In the genomic region with DNA sequence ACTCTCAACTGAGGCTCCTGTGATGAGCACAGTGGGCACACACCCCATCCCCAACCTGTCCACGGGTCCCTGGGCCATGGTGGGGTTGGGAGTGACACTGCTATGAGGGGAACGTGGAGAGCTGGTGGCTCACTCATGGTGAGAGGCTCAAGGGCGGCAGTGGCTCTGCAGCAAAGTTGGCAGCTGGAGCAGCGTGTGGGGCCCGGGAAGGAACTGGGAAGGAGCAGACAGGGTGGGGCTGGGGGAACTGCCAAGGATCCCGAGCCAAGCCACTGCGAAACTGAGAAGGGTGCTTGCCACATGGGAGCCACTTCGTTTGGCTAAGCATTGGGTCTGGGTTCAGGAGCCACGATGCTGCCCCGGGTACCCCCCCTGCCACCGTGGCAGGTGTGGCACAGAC, we compare ENCODE assay signal across 25 cellular contexts.
DNase-seq lines count a peak whose midpoint lies in the region; ATAC-seq, FAIRE-seq and TF ChIP-seq lines count a peak whose summit lies in the region.
"Had no signal": no experiment of that assay in that cellular context is flagged by ENCODE, and none has a peak within 500 bp of the region (broad histone marks: within the 10 kb centered on the region; RNA-seq: fewer than 3 reads in every experiment).

No MANE protein-coding gene starts in this region.

- no peak for TF ChIP-seq POLR2A in gastroesophageal sphincter (IDR thresholded peaks at IDR 0.05)

- no peak overlapping the region for H4K8ac ChIP-seq in neuronal stem cell (ENCODE audit: low read depth, low read length)

- 15 to 42% methylated on average over 3 to 4 of the region's 11 CpGs for WGBS in gastroesophageal sphincter (ENCODE audit: low coverage in 1 of 2), 2 donors
- no CpG with 5 or more reads among the region's 11 CpGs for WGBS in neuronal stem cell (ENCODE audit: extremely low coverage in 2 of 2, insufficient read length in 2 of 2, insufficient replicate concordance in 1 of 2), 2 donors

- TF ChIP-seq CTCF in gastroesophageal sphincter (IDR thresholded peaks at IDR 0.05): no peak
- TF ChIP-seq CTCF in upper lobe of right lung (IDR thresholded peaks at IDR 0.05): no peak
- no peak for TF ChIP-seq CTCF in D721Med (IDR thresholded peaks at IDR 0.05; ENCODE audit: insufficient read depth, missing control alignments)

- H2BK15ac ChIP-seq in neuronal stem cell (ENCODE audit: low read length): no peak overlapping the region

- H3K4me3 Mint-ChIP-seq in activated T-cell treated with anti-CD3 and anti-CD28 coated beads, Interleukin-2, amount 50 U/mL, for 24 hours: no peak overlapping the region
- H3K4me3 Mint-ChIP-seq: activated CD4-positive, alpha-beta T cell treated with anti-CD3 and anti-CD28 coated beads for 36 hours; IgD-negative memory B cell; nephron progenitor cell had no signal

- peak overlapping the region; percentile 6 for H2AK5ac ChIP-seq in neuronal stem cell (ENCODE audit: low read depth, low read length)

- no peaks in the 10 kb centered on the region for H3K9me3 Mint-ChIP-seq in activated T-cell treated with anti-CD3 and anti-CD28 coated beads, Interleukin-2, amount 50 U/mL, for 24 hours
- H3K9me3 Mint-ChIP-seq: IgD-negative memory B cell, nephron progenitor cell had no signal

- no peak overlapping the region for H3K4me2 ChIP-seq in neuronal stem cell (ENCODE audit: insufficient read depth, low read length, poor library complexity, severe bottlenecking)
- H3K4me2 ChIP-seq: smooth muscle cell had no signal

- H3K36me3 Mint-ChIP-seq in activated T-cell treated with anti-CD3 and anti-CD28 coated beads, Interleukin-2, amount 50 U/mL, for 24 hours (ENCODE audit: low read depth): peaks cover 3% of the 10 kb centered on the region

- TF ChIP-seq EP300 in gastroesophageal sphincter (IDR thresholded peaks at IDR 0.05): no peak

- H3K9me3 ChIP-seq in gastroesophageal sphincter: no peaks in the 10 kb centered on the region
- no peaks in the 10 kb centered on the region for H3K9me3 ChIP-seq in neuronal stem cell (replicated peaks in 1 of 2; ENCODE audit: control insufficient read depth in 2 of 2, insufficient read depth in 1 of 2, low read depth in 1 of 2, low read length in 2 of 2)
- no peaks in the 10 kb centered on the region for H3K9me3 ChIP-seq in upper lobe of right lung
- H3K9me3 ChIP-seq: SJCRH30 had no signal

- H2BK5ac ChIP-seq in neuronal stem cell (ENCODE audit: low read length): no peak overlapping the region

- no peak overlapping the region for H2AFZ ChIP-seq in neuronal stem cell (ENCODE audit: low read length)

- H3K18ac ChIP-seq in neuronal stem cell (ENCODE audit: low read length): peak overlapping the region; percentile 48

- H3K23ac ChIP-seq in neuronal stem cell (ENCODE audit: low read depth, low read length, poor library complexity): peak overlapping the region; percentile 44

- H3K27ac Mint-ChIP-seq in activated T-cell treated with anti-CD3 and anti-CD28 coated beads, Interleukin-2, amount 50 U/mL, for 24 hours: no peak overlapping the region
- H3K27ac Mint-ChIP-seq: activated CD4-positive, alpha-beta T cell treated with anti-CD3 and anti-CD28 coated beads for 36 hours; IgD-negative memory B cell; progenitor cell of endocrine pancreas had no signal

- no peak overlapping the region for H3K4ac ChIP-seq in neuronal stem cell (ENCODE audit: low read length)

- DNase-seq in activated T-cell treated with anti-CD3 and anti-CD28 coated beads, Interleukin-2, amount 50 U/mL, for 24 hours: peak; percentile 16
- no peak for DNase-seq in activated T-cell treated with anti-CD3 and anti-CD28 coated beads, Interleukin-2, amount 50 U/mL, for 48 hours
- DNase-seq in neuronal stem cell (ENCODE audit: low spot score) (no peak), upper lobe of right lung (no peak), NCI-H2081 (lab: John Stamatoyannopoulos, UW) (no peak), D721Med (ENCODE audit: insufficient read length, low spot score) (no peak)
- DNase-seq: ACHN; activated CD4-positive, alpha-beta T cell treated with anti-CD3 and anti-CD28 coated beads for 36 hours; C1 segment of cervical spinal cord; GDM1; left colon; NCI-H1417; NCI-H510A; nephron progenitor cell; SJCRH30; stimulated activated CD4-positive, alpha-beta T cell treated with anti-CD3 and anti-CD28 coated beads, Interleukin-4, amount 100 ng/mL, for 1 hour; stimulated activated naive CD8-positive, alpha-beta T cell treated with anti-CD3 and anti-CD28 coated beads, Interleukin-15, Interleukin-2, amounts not matched to agents 100 U/mL and 50 U/mL, for 24 hours; T-helper 1 cell had no signal

- H2BK120ac ChIP-seq in neuronal stem cell (ENCODE audit: low read depth, low read length): no peak overlapping the region

- peaks cover 2% of the 10 kb centered on the region for H3K79me1 ChIP-seq in neuronal stem cell (ENCODE audit: low read depth, low read length)

- no peak for FAIRE-seq in D721Med (lab: Jason Lieb, UNC)

- no peak overlapping the region for H3K9ac ChIP-seq in neuronal stem cell (ENCODE audit: low read depth, low read length, poor library complexity)

- no peak overlapping the region for H3K14ac ChIP-seq in neuronal stem cell (ENCODE audit: low read length)

- H3K36me3 ChIP-seq in gastroesophageal sphincter (peaks cover 0 to 16% of the 10 kb centered on the region in 2 donors), neuronal stem cell (replicated peaks in 1 of 2; ENCODE audit: control insufficient read depth in 2 of 2, insufficient read depth in 2 of 2, low read length in 2 of 2) (peaks cover 0 to 2% of the 10 kb centered on the region in 2 donors), upper lobe of right lung (no peaks in the 10 kb centered on the region)
- H3K36me3 ChIP-seq: SJCRH30 had no signal

- H3K4me1 Mint-ChIP-seq in activated T-cell treated with anti-CD3 and anti-CD28 coated beads, Interleukin-2, amount 50 U/mL, for 24 hours (ENCODE audit: low read depth): no peaks in the 10 kb centered on the region
- H3K4me1 Mint-ChIP-seq: activated CD4-positive, alpha-beta T cell treated with anti-CD3 and anti-CD28 coated beads for 36 hours; IgD-negative memory B cell had no signal

- intact Hi-C loops in upper lobe of right lung (cut with DNase I): no loop called here

- H3K27ac ChIP-seq in gastroesophageal sphincter (peak overlapping the region in 1 of 4 donors; percentile 27), neuronal stem cell (replicated peaks; ENCODE audit: low read length) (no peak overlapping the region), upper lobe of right lung (peak overlapping the region; percentile 17)
- H3K27ac ChIP-seq: SJCRH30 had no signal

- H3K4me3 ChIP-seq in gastroesophageal sphincter (no peak overlapping the region), neuronal stem cell (ENCODE audit: low read length in 2 of 2) (no peak overlapping the region), upper lobe of right lung (no peak overlapping the region)
- H3K4me3 ChIP-seq: coronary artery, SJCRH30, smooth muscle cell, tibial nerve had no signal

- ATAC-seq in gastroesophageal sphincter: peak; percentile 34
- ATAC-seq in upper lobe of right lung: no peak
- ATAC-seq in HG03045 (IDR thresholded peaks at IDR 0.05; ENCODE audit: unreplicated experiment): no peak
- ATAC-seq: activated CD4-positive, alpha-beta T cell treated with anti-CD3 and anti-CD28 coated beads for 36 hours; left colon; stimulated activated naive CD8-positive, alpha-beta T cell treated with anti-CD3 and anti-CD28 coated beads, Interleukin-15, Interleukin-2, amounts not matched to agents 100 U/mL and 50 U/mL, for 24 hours had no signal

- no peak overlapping the region for H2BK12ac ChIP-seq in neuronal stem cell (ENCODE audit: low read length)

- H4K91ac ChIP-seq in neuronal stem cell (ENCODE audit: low read depth, low read length, poor library complexity): no peak overlapping the region

- H3K4me1 ChIP-seq in gastroesophageal sphincter (peaks cover 0 to 17% (median 0%) of the 10 kb centered on the region in 3 donors), neuronal stem cell (ENCODE audit: control insufficient read depth in 2 of 2, insufficient read depth in 1 of 2, low read depth in 1 of 2, low read length in 2 of 2) (no peaks in the 10 kb centered on the region), upper lobe of right lung (peaks cover 5% of the 10 kb centered on the region)

- no peaks in the 10 kb centered on the region for H3K27me3 Mint-ChIP-seq in activated T-cell treated with anti-CD3 and anti-CD28 coated beads, Interleukin-2, amount 50 U/mL, for 24 hours
- H3K27me3 Mint-ChIP-seq: activated CD4-positive, alpha-beta T cell treated with anti-CD3 and anti-CD28 coated beads for 36 hours; IgD-negative memory B cell; progenitor cell of endocrine pancreas had no signal

- H3K27me3 ChIP-seq in gastroesophageal sphincter (no peaks in the 10 kb centered on the region), neuronal stem cell (ENCODE audit: control insufficient read depth in 3 of 3, insufficient read depth in 3 of 3, low read depth in 1 of 3, low read length in 3 of 3) (no peaks in the 10 kb centered on the region), upper lobe of right lung (no peaks in the 10 kb centered on the region)
- H3K27me3 ChIP-seq: SJCRH30, tibial nerve had no signal
